Comparison of ENCODE assay signal across 8 cellular contexts in the genomic region with DNA sequence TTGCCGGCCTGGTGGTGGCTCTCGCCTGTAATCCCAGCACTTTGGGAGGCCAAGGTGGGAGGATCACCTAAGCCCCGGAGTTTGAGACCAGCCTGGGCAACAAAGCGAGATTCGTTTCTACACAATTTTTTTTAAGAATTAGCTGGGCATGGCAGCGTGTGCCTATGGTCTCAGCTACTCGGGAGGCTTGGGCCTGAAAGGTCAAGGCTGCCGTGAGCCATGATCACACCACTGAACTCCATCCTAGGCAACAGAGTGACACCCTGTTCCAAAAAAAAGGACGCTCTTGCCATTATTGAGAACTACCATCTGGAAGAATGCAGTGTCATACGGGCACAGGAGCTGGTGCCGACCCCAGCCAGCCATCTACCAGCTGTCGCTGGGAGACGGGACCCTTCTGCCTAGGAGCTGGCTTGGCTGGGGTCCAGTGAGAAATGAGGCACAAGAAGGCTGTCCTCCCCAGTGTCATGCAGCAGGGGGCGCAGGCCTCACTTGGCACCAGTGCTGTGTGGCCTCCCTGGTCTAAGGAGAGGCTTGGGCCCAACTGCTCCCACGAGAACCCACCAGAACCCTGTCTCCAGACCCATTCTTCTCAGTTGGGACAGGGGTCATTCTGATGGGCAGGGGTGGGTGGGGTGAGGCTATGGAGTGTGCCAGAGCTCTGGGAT. TPM values are rescaled to one million over a fixed set of nuclear protein-coding genes. Genes with fewer than 3 reads are reported as not detected.
DNase-seq lines count a peak whose midpoint lies in the region; ATAC-seq and TF ChIP-seq lines count a peak whose summit lies in the region.

No MANE protein-coding gene starts in this region.

- no peak for ATAC-seq in GM21717 (IDR thresholded peaks at IDR 0.05; ENCODE audit: unreplicated experiment)
- ATAC-seq in GM19023 (IDR thresholded peaks at IDR 0.05; ENCODE audit: unreplicated experiment) = no peak

- no peak overlapping the region for H3K4me3 ChIP-seq in lower leg skin (ENCODE audit: low read depth, poor library complexity, severe bottlenecking)

- no peak for TF ChIP-seq POLR2A in lower leg skin (IDR thresholded peaks at IDR 0.05)

- CTCF ChIA-PET in GM10248 (lab: Yijun Ruan, JAX) = interaction anchor here (0.6 to 5.5 kb wide), 32 partner anchors 8 to 349 kb away, joined by 3 to 65 read pairs (median 4); partner anchors contain the start of genes CLPTM1, PPP1R37 and RELB

- DNase-seq in GM10248 (ENCODE audit: extremely low spot score) (peak; percentile 85), M059J (ENCODE audit: low read depth) (peak; percentile 45), lower leg skin (ENCODE audit: low spot score in 2 of 2) (peak; percentile 33 to 89)
- peak; percentile 49 for DNase-seq in activated CD4-positive, CD25-positive, alpha-beta regulatory T cell treated with anti-CD3 and anti-CD28 coated beads, Interleukin-2, amount 50 U/mL, for 72 hours
- DNase-seq in central memory CD4-positive, alpha-beta T cell = peak; percentile 54
- DNase-seq in stimulated activated CD8-positive, alpha-beta memory T cell treated with anti-CD3 and anti-CD28 coated beads, Interleukin-12 subunit alpha, Interleukin-12 subunit beta, amount 100 ng/mL, for 24 hours (ENCODE audit: extremely low read depth) = peak; percentile 43

- WGBS in lower leg skin, 2 donors = 83 to 84% methylated on average over 15 of the region's 15 CpGs

- intact Hi-C loops in lower leg skin (cut with DNase I; ENCODE audit: low total_unique reads) = no loop called here

- POLR2A ChIA-PET in GM10248 (lab: Yijun Ruan, JAX) = no interaction called here

- TF ChIP-seq CTCF in GM10248 (IDR thresholded peaks at IDR 0.05; ENCODE audit: control extremely low read depth, extremely low read depth, low read depth, missing control alignments) = peak; percentile 71
- no peak for TF ChIP-seq CTCF in lower leg skin (IDR thresholded peaks at IDR 0.05)

RNA-seq across cellular contexts. Expression of gene RELB, which starts 12.2 kb away (rescaled TPM):
- 3.3 and 4.9 TPM in 2 replicates for total RNA-seq in M059J (2014; rRNA removed; shearing (Covaris generic))
- total RNA-seq in lower leg skin = 10 to 100 TPM in 3 of 4 donors, 1 to 10 TPM in 1; 8.1 to 15.1 (median 11.7) TPM

RNA-seq across cellular contexts. Expression of gene CLPTM1, which starts 33.9 kb away (rescaled TPM):
- 47.6 and 70.6 TPM in 2 replicates for total RNA-seq in M059J (2014; rRNA removed; shearing (Covaris generic))
- 100 to 1,000 TPM in 1 of 4 donors, 10 to 100 TPM in 3; 78.5 to 103 (median 94.2) TPM for total RNA-seq in lower leg skin

RNA-seq across cellular contexts. Expression of gene APOC2, which starts 43.2 kb away (rescaled TPM):
- not detected in 2 replicates for total RNA-seq in M059J (2014; rRNA removed; shearing (Covaris generic))
- 1 to 10 TPM; 1.6 to 4.3 (median 2.8) TPM for total RNA-seq in lower leg skin

RNA-seq across cellular contexts. Expression of gene APOC4, which starts 47.0 kb away (rescaled TPM):
- not detected in 2 replicates for total RNA-seq in M059J (2014; rRNA removed; shearing (Covaris generic))
- not detected for total RNA-seq in lower leg skin

RNA-seq across cellular contexts. Expression of gene CLASRP, which starts 49.8 kb away (rescaled TPM):
- total RNA-seq in M059J (2014; rRNA removed; shearing (Covaris generic)) = 18.6 and 64.6 TPM in 2 replicates
- 100 to 1,000 TPM in 2 of 4 donors, 10 to 100 TPM in 2; 59.9 to 207 (median 128) TPM for total RNA-seq in lower leg skin
